Comparison of ENCODE assay signal across 9 cellular contexts in genomic region chr2:15562354-15563031, GRCh38. TPM values are rescaled to one million over a fixed set of nuclear protein-coding genes. Genes with fewer than 3 reads are reported as not detected.
DNase-seq lines count a peak whose midpoint lies in the region; ATAC-seq, FAIRE-seq and TF ChIP-seq lines count a peak whose summit lies in the region.
"Had no signal": no experiment of that assay in that cellular context is flagged by ENCODE, and none has a peak within 500 bp of the region (broad histone marks: within the 10 kb centered on the region; RNA-seq: fewer than 3 reads in every experiment).

No MANE protein-coding gene starts in this region.

- H3K4me3 ChIP-seq in right cardiac atrium (ENCODE audit: low read length) (peak overlapping the region; percentile 56), adipocyte (ENCODE audit: low read length) (peak overlapping the region; percentile 93), mucosa of rectum (ENCODE audit: low read length in 2 of 2) (peak overlapping the region; percentile 81 to 97), uterus (peak overlapping the region in 1 of 2 donors; percentile 61)

- DNase-seq in right cardiac atrium (no peak), Right ventricle myocardium superior (no peak), adipocyte (ENCODE audit: low read depth) (no peak), uterus (no peak), HTR-8/SVneo (ENCODE audit: insufficient read length, low spot score) (no peak), EL (no peak), Right ventricle myocardium inferior (ENCODE audit: missing footprints) (no peak)

- WGBS in right cardiac atrium = 74% methylated on average over 6 of the region's 6 CpGs

- H3K36me3 ChIP-seq in adipocyte (ENCODE audit: control insufficient read depth, insufficient read depth, low read length, severe bottlenecking) (no peaks in the 10 kb centered on the region), mucosa of rectum (ENCODE audit: control insufficient read depth in 2 of 2, insufficient read depth in 2 of 2, low read length in 2 of 2) (no peaks in the 10 kb centered on the region), uterus (no peaks in the 10 kb centered on the region)

- H3K27me3 ChIP-seq in right cardiac atrium (ENCODE audit: control insufficient read depth, insufficient read depth) = no peaks in the 10 kb centered on the region
- no peaks in the 10 kb centered on the region for H3K27me3 ChIP-seq in adipocyte (replicated peaks; ENCODE audit: control insufficient read depth, insufficient read depth, low read length)
- H3K27me3 ChIP-seq in mucosa of rectum (ENCODE audit: control insufficient read depth in 2 of 2, insufficient read depth in 2 of 2, low read length in 2 of 2) = no peaks in the 10 kb centered on the region
- H3K27me3 ChIP-seq in uterus = no peaks in the 10 kb centered on the region

- H3K9ac ChIP-seq in adipocyte (ENCODE audit: low read length) (peak overlapping the region; percentile 79), mucosa of rectum (ENCODE audit: low read depth in 1 of 2, low read length in 2 of 2) (no peak overlapping the region)

- H3K27ac ChIP-seq in right cardiac atrium (ENCODE audit: low read length) = no peak overlapping the region
- no peak overlapping the region for H3K27ac ChIP-seq in mucosa of rectum (ENCODE audit: low read depth in 2 of 2, low read length in 2 of 2)
- H3K27ac ChIP-seq in uterus = peak overlapping the region; percentile 73 to 84

- FAIRE-seq in HTR-8/SVneo (lab: Jason Lieb, UNC) = no peak
- FAIRE-seq: RCC 7860 had no signal

- peaks cover 2% of the 10 kb centered on the region for H3K4me1 ChIP-seq in right cardiac atrium (ENCODE audit: control insufficient read depth, insufficient read depth, low read length)
- H3K4me1 ChIP-seq in adipocyte (ENCODE audit: control insufficient read depth, insufficient read depth, low read length) = peaks cover 10% of the 10 kb centered on the region
- peaks cover 2 to 10% of the 10 kb centered on the region in 2 donors for H3K4me1 ChIP-seq in mucosa of rectum (ENCODE audit: control insufficient read depth in 2 of 2, insufficient read depth in 2 of 2, low read length in 2 of 2)
- H3K4me1 ChIP-seq in uterus = no peaks in the 10 kb centered on the region

- H3K9me3 ChIP-seq in right cardiac atrium (ENCODE audit: control insufficient read depth, low read length) (no peaks in the 10 kb centered on the region), adipocyte (ENCODE audit: control insufficient read depth, low read length) (no peaks in the 10 kb centered on the region), mucosa of rectum (ENCODE audit: control insufficient read depth in 2 of 2, low read length in 2 of 2) (no peaks in the 10 kb centered on the region), uterus (no peaks in the 10 kb centered on the region)

- intact Hi-C loops in right cardiac atrium (cut with DNase I) (no loop called here), Right ventricle myocardium superior (cut with DNase I) (no loop called here), uterus (cut with DNase I; ENCODE audit: low total_unique reads) (no loop called here), Right ventricle myocardium inferior (cut with DNase I) (no loop called here)

- no peak for TF ChIP-seq CTCF in uterus (IDR thresholded peaks at IDR 0.05)

- ATAC-seq in right cardiac atrium (no peak), Right ventricle myocardium superior (ENCODE audit: poor library complexity) (no peak), Right ventricle myocardium inferior (no peak)

- TF ChIP-seq POLR2A in uterus (IDR thresholded peaks at IDR 0.05) = no peak

RNA-seq across cellular contexts. Expression of gene NBAS, which starts 1.4 kb away (rescaled TPM):
- 10 to 100 TPM; 50.0 to 59.4 (median 53.4) TPM for total RNA-seq in right cardiac atrium
- polyA plus RNA-seq in right cardiac atrium = 22.4 TPM
- 60.7 TPM for total RNA-seq in Right ventricle myocardium superior
- 10 to 100 TPM; 36.2 to 93.5 (median 49.5) TPM for total RNA-seq in uterus
- total RNA-seq in Right ventricle myocardium inferior = 60.2 TPM

RNA-seq across cellular contexts. Expression of gene DDX1, which starts 29.2 kb away (rescaled TPM):
- total RNA-seq in right cardiac atrium (100 to 1,000 TPM; 109 to 136 (median 113) TPM), Right ventricle myocardium superior (155 TPM), uterus (10 to 100 TPM; 23.8 to 93.1 (median 56.6) TPM), Right ventricle myocardium inferior (142 TPM)
- 117 TPM for polyA plus RNA-seq in right cardiac atrium

Comparison
In these comparisons a context has a peak if more than half of its experiments do, and no peak if none do; other contexts are left out.
1. H3K27ac ChIP-seq: peak in uterus (2 of 2); none in right cardiac atrium (single experiment) and mucosa of rectum (0 of 2).